In genomic region chr9:20353931-20354652, GRCh38 we compare ENCODE assay signal across 9 cellular contexts.
DNase-seq lines count a peak whose midpoint lies in the region; ATAC-seq and TF ChIP-seq lines count a peak whose summit lies in the region.
"Had no signal": no experiment of that assay in that cellular context is flagged by ENCODE, and none has a peak within 500 bp of the region (broad histone marks: within the 10 kb centered on the region; RNA-seq: fewer than 3 reads in every experiment).

No MANE protein-coding gene starts in this region.

- peak overlapping the region; percentile 61 for H3K4me2 ChIP-seq in osteoblast (ENCODE audit: insufficient read depth, low read length)

- no peaks in the 10 kb centered on the region for H4K20me1 ChIP-seq in osteoblast (ENCODE audit: insufficient read depth, low read length)

- H3K9me3 ChIP-seq in osteoblast (ENCODE audit: low read depth, low read length) = no peaks in the 10 kb centered on the region
- no peaks in the 10 kb centered on the region for H3K9me3 ChIP-seq in HAP-1

- H3K4me1 ChIP-seq in osteoblast (ENCODE audit: insufficient read depth, low read length) = peaks cover 37% of the 10 kb centered on the region
- H3K4me1 ChIP-seq in HAP-1 = peaks cover 3% of the 10 kb centered on the region

- TF ChIP-seq CTCF in brain microvascular endothelial cell (IDR thresholded peaks at IDR 0.05; ENCODE audit: low read depth, low read length, missing control alignments) (no peak), osteoblast (IDR thresholded peaks at IDR 0.05; ENCODE audit: extremely low read depth, low read depth, low read length) (no peak)

- no peaks in the 10 kb centered on the region for H3K79me2 ChIP-seq in osteoblast (ENCODE audit: insufficient read depth, low read length)

- DNase-seq in brain microvascular endothelial cell (no peak), osteoblast (ENCODE audit: insufficient read length, low spot score, missing footprints) (peak; percentile 38), HAP-1 (ENCODE audit: low spot score in 2 of 2) (no peak), NCI-H748 (lab: John Stamatoyannopoulos, UW; ENCODE audit: unreplicated experiment) (no peak)
- DNase-seq: activated T-cell treated with anti-CD3 and anti-CD28 coated beads, Interleukin-2, amount 50 U/mL, for 1 hour; NCI-H1105 treated with DMSO at 0.1 percent for 48 hours had no signal

- in situ Hi-C loops in brain microvascular endothelial cell (cut with HindIII; ENCODE audit: low pct_ligation_motif_present, low sequenced_read_pairs) (loop anchor here (25.0 kb wide), 1 partner anchor 167 kb away; no protein-coding TSS in a partner anchor), HAP-1 (cut with MboI; ENCODE audit: low sequenced_read_pairs) (loop anchor here (10.0 kb wide), 1 partner anchor 591 kb away; no protein-coding TSS in a partner anchor)

- H3K27ac ChIP-seq in brain microvascular endothelial cell = peak overlapping the region; percentile 74
- H3K27ac ChIP-seq in osteoblast (ENCODE audit: low read depth, low read length) = peak overlapping the region; percentile 70

- H3K36me3 ChIP-seq in brain microvascular endothelial cell (replicated peaks) = no peaks in the 10 kb centered on the region
- no peaks in the 10 kb centered on the region for H3K36me3 ChIP-seq in osteoblast (ENCODE audit: insufficient read depth, low read length)
- H3K36me3 ChIP-seq in HAP-1 (replicated peaks) = no peaks in the 10 kb centered on the region

- H3K4me3 ChIP-seq in brain microvascular endothelial cell (ENCODE audit: low read depth, low read length) (no peak overlapping the region), osteoblast (ENCODE audit: insufficient read depth, low read length) (no peak overlapping the region), HAP-1 (no peak overlapping the region)

- peak; percentile 51 for ATAC-seq in GM18873 (IDR thresholded peaks at IDR 0.05; ENCODE audit: low FRiP score, unreplicated experiment)
- ATAC-seq in HG02943 (IDR thresholded peaks at IDR 0.05; ENCODE audit: low read depth, unreplicated experiment) = peak; percentile 58
- ATAC-seq in HG02970 (IDR thresholded peaks at IDR 0.05; ENCODE audit: low FRiP score, unreplicated experiment) = no peak

- no peaks in the 10 kb centered on the region for H3K27me3 ChIP-seq in brain microvascular endothelial cell (replicated peaks)
- no peaks in the 10 kb centered on the region for H3K27me3 ChIP-seq in osteoblast (ENCODE audit: insufficient read depth, low read length)
- no peaks in the 10 kb centered on the region for H3K27me3 ChIP-seq in HAP-1 (ENCODE audit: low read depth)

- H2AFZ ChIP-seq in osteoblast (ENCODE audit: low read length) = peak overlapping the region; percentile 12
